Comparison of ENCODE assay signal across 18 cellular contexts in the genomic region with DNA sequence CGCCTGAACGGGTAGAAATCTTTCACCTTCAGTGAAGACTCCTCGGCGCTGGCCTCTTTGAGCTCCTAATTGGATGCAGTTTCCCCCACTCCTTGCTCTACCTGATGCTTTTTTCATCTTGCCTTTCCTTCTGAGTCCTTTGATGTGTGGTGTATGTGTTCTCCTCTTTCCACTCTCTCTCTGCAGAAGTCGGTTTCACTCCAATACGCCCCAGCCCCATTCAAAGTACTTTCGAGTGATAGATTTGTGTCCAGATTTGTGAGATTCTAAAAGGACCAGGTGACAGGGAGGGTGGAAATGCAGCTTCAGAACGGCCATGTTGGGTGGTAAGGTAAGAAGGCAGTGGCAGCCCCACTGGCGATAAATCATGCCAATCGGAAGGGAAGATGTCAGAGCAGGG. TPM values are rescaled to one million over a fixed set of nuclear protein-coding genes. Genes with fewer than 3 reads are reported as not detected.
A peak's percentile ranks its signal among the peaks of the same experiment; 100 is the strongest.
DNase-seq lines count a peak whose midpoint lies in the region; ATAC-seq, FAIRE-seq and TF ChIP-seq lines count a peak whose summit lies in the region.
"Had no signal": no experiment of that assay in that cellular context is flagged by ENCODE, and none has a peak within 500 bp of the region (broad histone marks: within the 10 kb centered on the region; RNA-seq: fewer than 3 reads in every experiment).

No MANE protein-coding gene starts in this region.

- H2BK15ac ChIP-seq in H9 (ENCODE audit: low read depth, low read length) = no peak overlapping the region

- H3T11ph ChIP-seq in H9 (ENCODE audit: low read length) = no peak overlapping the region

- no peak overlapping the region for H2BK120ac ChIP-seq in H9 (ENCODE audit: low read depth, low read length, poor library complexity, severe bottlenecking)

- H3K79me2 ChIP-seq in H9 (ENCODE audit: insufficient read depth, low read length) (no peaks in the 10 kb centered on the region), astrocyte (ENCODE audit: insufficient read depth, low read length) (peaks cover 17% of the 10 kb centered on the region)

- H4K91ac ChIP-seq in H9 (ENCODE audit: insufficient read length, low read depth, low read length) = no peak overlapping the region

- FAIRE-seq in astrocyte (lab: Jason Lieb, UNC) = peak; percentile 60
- FAIRE-seq: A204.1, D721Med, islet of Langerhans had no signal

- H4K8ac ChIP-seq in H9 (replicated peaks; ENCODE audit: insufficient read length, low read depth, low read length) = no peak overlapping the region

- no peaks in the 10 kb centered on the region for H3K36me3 ChIP-seq in astrocyte (ENCODE audit: insufficient read depth, low read length)

- H3K9me3 Mint-ChIP-seq in H9 (peaks cover 38 to 61% of the 10 kb centered on the region in 2 experiments), astrocyte (ENCODE audit: unreplicated experiment) (no peaks in the 10 kb centered on the region), neural crest cell (no peaks in the 10 kb centered on the region)

- H3K4me3 ChIP-seq in astrocyte (ENCODE audit: insufficient read depth, low read depth, low read length) = no peak overlapping the region
- H3K4me3 ChIP-seq: mucosa of descending colon, psoas muscle had no signal

- H3K23me2 ChIP-seq in H9 (ENCODE audit: insufficient read length, low read depth, low read length, poor library complexity, severe bottlenecking) = peaks cover 6% of the 10 kb centered on the region

- H3K18ac ChIP-seq in H9 (ENCODE audit: insufficient read length, low read depth, low read length) = no peak overlapping the region

- no CpG with 5 or more reads among the region's 10 CpGs for WGBS in H9 (ENCODE audit: extremely low coverage, insufficient read length, low lambda C conversion rate)

- no peak overlapping the region for H2BK12ac ChIP-seq in H9 (ENCODE audit: insufficient read length, low read depth, low read length)

- peak overlapping the region; percentile 34 for H3K23ac ChIP-seq in H9 (ENCODE audit: insufficient read length, low read depth, low read length)

- H3K27me3 ChIP-seq in H9 (ENCODE audit: insufficient read depth, low read length) (no peaks in the 10 kb centered on the region), astrocyte (ENCODE audit: insufficient read depth, low read length) (no peaks in the 10 kb centered on the region)

- no peaks in the 10 kb centered on the region for H3K79me1 ChIP-seq in H9 (ENCODE audit: insufficient read depth, low read depth, low read length, poor library complexity, severe bottlenecking)

- H3K4ac ChIP-seq in H9 (ENCODE audit: low read depth, low read length) = no peak overlapping the region

- TF ChIP-seq CTCF in H9 (conservative IDR thresholded peaks at IDR 0.05) = no peak
- TF ChIP-seq CTCF in astrocyte (IDR thresholded peaks at IDR 0.05; ENCODE audit: insufficient read depth, low read depth, low read length) = no peak
- TF ChIP-seq CTCF in neural crest cell (conservative IDR thresholded peaks at IDR 0.05) = no peak
- no peak for TF ChIP-seq CTCF in GM10266 (IDR thresholded peaks at IDR 0.05; ENCODE audit: control insufficient read depth, insufficient read depth, low read depth, missing control alignments)

- H2BK5ac ChIP-seq in H9 (ENCODE audit: insufficient read length, low read length) = no peak overlapping the region

- H3K4me1 Mint-ChIP-seq in H9 (peaks cover 38 to 51% of the 10 kb centered on the region in 2 experiments), astrocyte (ENCODE audit: low read depth, unreplicated experiment) (peaks cover 11% of the 10 kb centered on the region), neural crest cell (peaks cover 35% of the 10 kb centered on the region)

- H2AFZ ChIP-seq in H9 (ENCODE audit: low read length) (no peak overlapping the region), astrocyte (ENCODE audit: low read depth, low read length) (no peak overlapping the region)

- H3K27ac ChIP-seq in H9 (ENCODE audit: insufficient read length, low read depth, low read length) (no peak overlapping the region), astrocyte (ENCODE audit: low read depth, low read length) (no peak overlapping the region)
- H3K27ac ChIP-seq: epithelial cell of prostate, psoas muscle had no signal

- H3K9ac ChIP-seq in H9 (ENCODE audit: extremely low read depth, insufficient read length, low read length) = no peak overlapping the region
- no peak overlapping the region for H3K9ac ChIP-seq in astrocyte (ENCODE audit: low read length)

- peak; percentile 4 for DNase-seq in activated CD4-positive, alpha-beta T cell treated with anti-CD3 and anti-CD28 coated beads for 48 hours
- no peak for DNase-seq in activated CD4-positive, alpha-beta T cell treated with anti-CD3 and anti-CD28 coated beads, Interleukin-2, amount 50 U/mL, for 48 hours
- DNase-seq in H9 (no peak), astrocyte (ENCODE audit: low read depth) (no peak), neural crest cell (ENCODE audit: low read depth, low spot score) (no peak), left lobe of liver (ENCODE audit: low spot score) (no peak), GM10266 (ENCODE audit: extremely low spot score) (no peak), midbrain (lab: John Stamatoyannopoulos, UW) (no peak)
- DNase-seq: amniotic stem cell, Kasumi-1, mucosa of descending colon, NCI-H146, NCI-H446 treated with DMSO at 0.1 percent for 48 hours, psoas muscle had no signal

- H3K27me3 Mint-ChIP-seq in H9 (ENCODE audit: low read depth) = peaks cover 4% of the 10 kb centered on the region; the same call in 1 of the 2 replicates
- H3K27me3 Mint-ChIP-seq in astrocyte (ENCODE audit: low read depth, unreplicated experiment) = no peaks in the 10 kb centered on the region
- H3K27me3 Mint-ChIP-seq in neural crest cell (ENCODE audit: low read depth) = no peaks in the 10 kb centered on the region

- no peak overlapping the region for H3K14ac ChIP-seq in H9 (ENCODE audit: insufficient read depth, low read length)

- no peak for ATAC-seq in left lobe of liver
- ATAC-seq: mucosa of descending colon, psoas muscle had no signal

- peak overlapping the region; percentile 16 to 36; a peak in 2 of 5 replicates for H3K4me3 Mint-ChIP-seq in H9
- no peak overlapping the region for H3K4me3 Mint-ChIP-seq in astrocyte (ENCODE audit: unreplicated experiment)
- peak overlapping the region; percentile 50 for H3K4me3 Mint-ChIP-seq in neural crest cell

- H3K4me2 ChIP-seq in H9 (ENCODE audit: insufficient read depth, insufficient read length, low read length) (no peak overlapping the region), astrocyte (ENCODE audit: low read length) (no peak overlapping the region)

- peaks cover 2 to 20% (median 12%) of the 10 kb centered on the region in 3 experiments; a peak in 6 of 7 replicates for H3K36me3 Mint-ChIP-seq in H9 (ENCODE audit: insufficient read depth in 1 of 3, low read depth in 3 of 3)
- no peaks in the 10 kb centered on the region for H3K36me3 Mint-ChIP-seq in astrocyte (ENCODE audit: low read depth, unreplicated experiment)
- H3K36me3 Mint-ChIP-seq in neural crest cell (ENCODE audit: low read depth) = no peaks in the 10 kb centered on the region

- peaks cover 15% of the 10 kb centered on the region for H3K4me1 ChIP-seq in H9 (ENCODE audit: insufficient read depth, low read length)
- H3K4me1 ChIP-seq in astrocyte (ENCODE audit: insufficient read depth, low read length) = peaks cover 21% of the 10 kb centered on the region

- no peaks in the 10 kb centered on the region for H4K20me1 ChIP-seq in H9 (ENCODE audit: control insufficient read depth, insufficient read depth, insufficient read length)
- peaks cover 12% of the 10 kb centered on the region for H4K20me1 ChIP-seq in astrocyte (ENCODE audit: insufficient read depth, low read length)

- H3K56ac ChIP-seq in H9 (ENCODE audit: insufficient read length, low read depth, low read length) = no peak overlapping the region

- H2AK5ac ChIP-seq in H9 (ENCODE audit: insufficient read length, low read length) = no peak overlapping the region

- H3K27ac Mint-ChIP-seq in H9 (no peak overlapping the region), astrocyte (ENCODE audit: unreplicated experiment) (no peak overlapping the region), neural crest cell (ENCODE audit: unreplicated experiment) (no peak overlapping the region)

- H3K9me3 ChIP-seq in H9 (ENCODE audit: control insufficient read depth, low read depth, low read length) (no peaks in the 10 kb centered on the region), astrocyte (ENCODE audit: insufficient read depth, low read depth, low read length) (no peaks in the 10 kb centered on the region)
- H3K9me3 ChIP-seq: mucosa of descending colon, psoas muscle had no signal

- H4K5ac ChIP-seq in H9 (ENCODE audit: insufficient read length, low read depth, low read length) = no peak overlapping the region

- H2BK20ac ChIP-seq in H9 (ENCODE audit: low read depth, low read length, poor library complexity, severe bottlenecking) = no peak overlapping the region

RNA-seq across cellular contexts. Expression of a gene that starts 45.6 kb away (rescaled TPM):
- total RNA-seq in H9 (2021) = 0.31 and 0.39 TPM in 2 replicates
- total RNA-seq in astrocyte = 0.36 TPM in 1 of 2 replicates, not detected in the other
- total RNA-seq in neural crest cell = 0.30 and 0.33 TPM in 2 replicates
- 0.30 TPM for total RNA-seq in left lobe of liver
- total RNA-seq: psoas muscle had no signal
